Comparison of ENCODE assay signal across 8 cellular contexts in genomic region chr3:149812606-149813366, GRCh38. TPM values are rescaled to one million over a fixed set of nuclear protein-coding genes. Genes with fewer than 3 reads are reported as not detected.
DNase-seq lines count a peak whose midpoint lies in the region; ATAC-seq and TF ChIP-seq lines count a peak whose summit lies in the region.

Gene RNF13 (plus strand): TSS chr3:149813215. CDS start chr3:149846027, 32,812 bp downstream.

- H3K23ac ChIP-seq in trophoblast cell (ENCODE audit: low read length) = no peak within 1 kb of the TSS

- peak; percentile 7 to 95 for TF ChIP-seq EP300 in tibial nerve (IDR thresholded peaks at IDR 0.05)

- peak within 1 kb of the TSS; percentile 78 for H4K91ac ChIP-seq in trophoblast cell (ENCODE audit: low read depth, low read length)

- peak within 1 kb of the TSS; percentile 12 for H2BK12ac ChIP-seq in trophoblast cell (ENCODE audit: low read length)

- peak within 1 kb of the TSS; percentile 65 for H3K18ac ChIP-seq in trophoblast cell (ENCODE audit: low read length)

- peaks cover 10% of the 10 kb centered on the region for H3K79me1 ChIP-seq in trophoblast cell (ENCODE audit: low read length)

- in situ Hi-C loops in GM13977 (cut with MboI; ENCODE audit: low pct_unique_long_range_greater_than_20kb, low sequenced_read_pairs, unreplicated experiment) = no loop called here

- TF ChIP-seq CTCF in GM13977 (IDR thresholded peaks at IDR 0.05; ENCODE audit: extremely low read depth, insufficient read depth, missing control alignments) = no peak
- no peak for TF ChIP-seq CTCF in cardiac muscle cell (IDR thresholded peaks at IDR 0.05; ENCODE audit: low read depth, low read length)
- TF ChIP-seq CTCF in tibial nerve (IDR thresholded peaks at IDR 0.05) = peak in 1 of 5 experiments; percentile 19

- peak within 1 kb of the TSS; percentile 71 for H4K12ac ChIP-seq in trophoblast cell (ENCODE audit: low read depth, low read length)

- H3K9me3 ChIP-seq in cardiac muscle cell (ENCODE audit: low read depth) = no peaks in the 10 kb centered on the region
- H3K9me3 ChIP-seq in trophoblast cell (ENCODE audit: insufficient read depth, low read depth, low read length) = no peaks in the 10 kb centered on the region
- no peaks in the 10 kb centered on the region for H3K9me3 ChIP-seq in tibial nerve

- peak within 1 kb of the TSS; percentile 86 for H3K9ac ChIP-seq in trophoblast cell (ENCODE audit: low read length)

- peak within 1 kb of the TSS; percentile 53 for H2BK120ac ChIP-seq in trophoblast cell (ENCODE audit: insufficient read depth, low read length, poor library complexity)

- H3K27ac ChIP-seq in adipose tissue (ENCODE audit: low read depth, low read length) = peak within 1 kb of the TSS; percentile 99
- peak within 1 kb of the TSS; percentile 87 for H3K27ac ChIP-seq in cardiac muscle cell
- peak within 1 kb of the TSS; percentile 93 for H3K27ac ChIP-seq in trophoblast cell (ENCODE audit: low read depth, low read length)
- H3K27ac ChIP-seq in tibial nerve = peak within 1 kb of the TSS; percentile 96 to 99 (median 98)

- H3K79me2 ChIP-seq in trophoblast cell (ENCODE audit: control insufficient read depth, insufficient read depth, low read length, poor library complexity) = peaks cover 7% of the 10 kb centered on the region

- H3K9me3 Mint-ChIP-seq in T-cell = no peaks in the 10 kb centered on the region

- H4K8ac ChIP-seq in trophoblast cell (ENCODE audit: low read depth, low read length) = peak within 1 kb of the TSS; percentile 85

- ATAC-seq in HG02870 (IDR thresholded peaks at IDR 0.05; ENCODE audit: unreplicated experiment) (peak; percentile 90), T-cell (replicated peaks in 1 of 4) (peak; percentile 95 to 97 (median 96))

- H3K4me1 Mint-ChIP-seq in T-cell = peaks cover 41 to 52% (median 48%) of the 10 kb centered on the region in 3 donors

- peak within 1 kb of the TSS; percentile 71 for H3K4me3 ChIP-seq in cardiac muscle cell
- peak within 1 kb of the TSS; percentile 87 for H3K4me3 ChIP-seq in trophoblast cell (ENCODE audit: low read depth, low read length)
- H3K4me3 ChIP-seq in tibial nerve = peak within 1 kb of the TSS; percentile 58 to 86 (median 69)

- peaks cover 9% of the 10 kb centered on the region for H3K4me1 ChIP-seq in cardiac muscle cell (ENCODE audit: low read depth)
- peaks cover 0 to 2% of the 10 kb centered on the region in 2 experiments for H3K4me1 ChIP-seq in trophoblast cell (ENCODE audit: control insufficient read depth in 1 of 2, insufficient read depth in 2 of 2, low read length in 2 of 2)
- H3K4me1 ChIP-seq in tibial nerve = peaks cover 0 to 64% (median 32%) of the 10 kb centered on the region in 4 donors

- 0 to 1% (median 1%) methylated on average over 53 to 56 of the region's 56 CpGs for WGBS in adipose tissue, 3 donors
- WGBS in trophoblast cell (ENCODE audit: extremely low coverage, insufficient coverage, insufficient read length) = no CpG with 5 or more reads among the region's 56 CpGs
- 0% methylated on average over 42 to 51 of the region's 56 CpGs for WGBS in tibial nerve, 2 donors

- peak within 1 kb of the TSS; percentile 96 for H3K4me2 ChIP-seq in trophoblast cell (ENCODE audit: low read length)

- H2AK5ac ChIP-seq in trophoblast cell (ENCODE audit: low read length) = no peak within 1 kb of the TSS

- H3K27me3 ChIP-seq in cardiac muscle cell (no peaks in the 10 kb centered on the region), trophoblast cell (ENCODE audit: insufficient read depth, low read length) (no peaks in the 10 kb centered on the region), tibial nerve (no peaks in the 10 kb centered on the region)

- TF ChIP-seq POLR2A in tibial nerve (IDR thresholded peaks at IDR 0.05) = peak; percentile 27 to 81

- DNase-seq in GM13977 (ENCODE audit: low spot score) (peak; percentile 86), NCI-H146 (lab: John Stamatoyannopoulos, UW) (peak; percentile 98), T-cell (peak; percentile 85 to 96 (median 92)), cardiac muscle cell (ENCODE audit: low read depth in 1 of 2, low spot score in 1 of 2) (peak; percentile 94 to 97), trophoblast cell (peak; percentile 95 to 97), tibial nerve (ENCODE audit: low spot score in 2 of 2) (peak; percentile 97 to 98)

- H2BK5ac ChIP-seq in trophoblast cell (ENCODE audit: low read depth, low read length, poor library complexity) = peak within 1 kb of the TSS; percentile 81

- H3K36me3 ChIP-seq in cardiac muscle cell (no peaks in the 10 kb centered on the region), trophoblast cell (ENCODE audit: control insufficient read depth in 1 of 2, insufficient read depth in 2 of 2, low read length in 2 of 2) (no peaks in the 10 kb centered on the region), tibial nerve (no peaks in the 10 kb centered on the region)

- peaks cover 3% of the 10 kb centered on the region for H3K36me3 Mint-ChIP-seq in T-cell

- H2AFZ ChIP-seq in trophoblast cell (ENCODE audit: insufficient read depth, low read length, poor library complexity) = peak within 1 kb of the TSS; percentile 92

- POLR2A ChIA-PET in T-cell (lab: Charles Lee) = interaction anchor here in 1 of 2 donors (0.5 kb wide), 1 partner anchor 272 kb away, joined by 5 read pairs; no protein-coding TSS in a partner anchor

- peak within 1 kb of the TSS; percentile 78 for H3K14ac ChIP-seq in trophoblast cell (ENCODE audit: low read length)

- H3K27me3 Mint-ChIP-seq in T-cell = peaks cover 3 to 4% of the 10 kb centered on the region in 2 donors

- peak within 1 kb of the TSS; percentile 77 for H3K4ac ChIP-seq in trophoblast cell (ENCODE audit: low read depth, low read length)

- CTCF ChIA-PET in T-cell (lab: Charles Lee) = interaction anchor here in 1 of 2 donors (1.1 kb wide), 1 partner anchor 10 kb away, joined by 3 read pairs; no protein-coding TSS in a partner anchor

- peak within 1 kb of the TSS; percentile 99 to 100 for H3K27ac Mint-ChIP-seq in T-cell

- peak within 1 kb of the TSS; percentile 98 to 100 (median 98) for H3K4me3 Mint-ChIP-seq in T-cell

RNA-seq across cellular contexts. Expression of gene RNF13, which starts in this region (rescaled TPM):
- total RNA-seq in T-cell (10 to 100 TPM; 45.0 to 55.8 (median 54.8) TPM), cardiac muscle cell (13.3 and 15.9 TPM in 2 replicates), tibial nerve (100 to 1,000 TPM; 107 to 142 (median 128) TPM)
- polyA plus RNA-seq in adipose tissue (10 to 100 TPM; 31.6 to 48.0 (median 43.0) TPM), cardiac muscle cell (44.5 and 44.7 TPM in 2 replicates)
- polyA plus RNA-seq in trophoblast cell (2013) = 22.2 and 22.6 TPM in 2 replicates

Comparison
In these comparisons a context has a peak if more than half of its experiments do, and no peak if none do; other contexts are left out.
1. Peak in every context shown above with its lines: DNase-seq, ATAC-seq, H3K4me3 ChIP-seq and H3K27ac ChIP-seq.